Comparison of ENCODE assay signal across 8 cellular contexts in the genomic region with DNA sequence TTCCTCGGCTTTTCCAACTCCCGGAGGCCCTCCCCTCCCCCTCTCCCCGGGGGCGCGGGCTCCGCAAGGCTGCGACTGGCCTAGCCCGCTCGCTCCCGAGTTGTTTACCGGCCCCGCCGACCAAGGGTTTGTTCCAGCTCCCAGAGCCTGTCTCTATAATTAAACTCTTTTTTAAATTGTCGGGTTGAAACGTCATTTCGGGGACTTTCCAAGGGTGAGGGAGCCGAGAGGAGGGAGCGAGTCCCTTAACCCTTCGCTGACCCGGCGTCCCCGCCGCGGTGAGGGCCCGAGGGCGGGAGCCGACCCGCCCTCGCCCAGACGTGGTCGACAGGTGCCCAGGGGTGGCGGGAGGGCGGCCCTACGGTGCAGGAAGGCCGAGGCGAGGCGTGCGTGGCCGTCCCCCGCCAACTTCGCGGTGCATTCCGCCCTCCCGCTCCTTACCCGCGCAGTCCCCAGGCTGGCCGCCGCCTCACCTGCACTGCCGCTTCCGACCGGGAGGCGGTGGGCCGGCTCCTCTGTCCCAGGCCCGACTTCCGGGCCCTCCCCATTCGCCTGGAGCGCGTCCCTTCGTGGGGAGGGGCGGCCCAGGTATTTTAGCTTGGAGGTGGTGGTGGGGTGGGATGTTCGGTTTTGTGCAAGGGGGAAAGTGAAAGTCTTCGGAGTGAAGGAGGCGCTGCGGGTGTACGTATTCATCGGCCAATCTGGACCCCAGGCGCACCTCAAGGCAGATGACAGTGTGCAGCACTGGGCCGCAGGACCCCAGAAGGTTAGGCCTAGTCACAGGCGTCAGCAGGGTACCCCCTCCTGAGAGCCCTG. TPM values are rescaled to one million over a fixed set of nuclear protein-coding genes. Genes with fewer than 3 reads are reported as not detected.
DNase-seq lines count a peak whose midpoint lies in the region; ATAC-seq and TF ChIP-seq lines count a peak whose summit lies in the region.

No MANE protein-coding gene starts in this region.

- H3K4me3 ChIP-seq in esophagus squamous epithelium: peak overlapping the region; percentile 69 to 95 (median 86)
- peak overlapping the region; percentile 91 for H3K4me3 ChIP-seq in naive thymus-derived CD4-positive, alpha-beta T cell (ENCODE audit: low read length)
- H3K4me3 ChIP-seq in stomach: peak overlapping the region; percentile 81 to 92 (median 90)

- peaks cover 9 to 37% (median 31%) of the 10 kb centered on the region in 7 donors for H3K4me1 Mint-ChIP-seq in naive thymus-derived CD4-positive, alpha-beta T cell

- peaks cover 0 to 16% (median 4%) of the 10 kb centered on the region in 11 donors for H3K9me3 Mint-ChIP-seq in naive thymus-derived CD4-positive, alpha-beta T cell

- CTCF ChIA-PET in naive thymus-derived CD4-positive, alpha-beta T cell (lab: Charles Lee): interaction anchor here (0.6 to 3.2 kb wide), 7 partner anchors 11 to 586 kb away, joined by 3 to 38 read pairs (median 7); no protein-coding TSS in a partner anchor

- TF ChIP-seq POLR2A in GM18505 (IDR thresholded peaks at IDR 0.05; ENCODE audit: borderline replicate concordance, extremely low read depth, insufficient read depth, insufficient read length) (peak; percentile 77), esophagus squamous epithelium (IDR thresholded peaks at IDR 0.05) (peak in 3 of 4 donors; percentile 57 to 95 (median 90)), stomach (IDR thresholded peaks at IDR 0.05) (peak in 2 of 4 donors; percentile 47 to 62)

- TF ChIP-seq EP300 in stomach (IDR thresholded peaks at IDR 0.05): peak; percentile 43

- peak; percentile 77 for DNase-seq in ACHN
- DNase-seq in NCI-H774 (lab: John Stamatoyannopoulos, UW): peak; percentile 16
- DNase-seq in activated T-cell treated with anti-CD3 and anti-CD28 coated beads, Interleukin-2, amount 50 U/mL, for 48 hours: peak; percentile 84 to 89
- no peak for DNase-seq in esophagus squamous epithelium (lab: John Stamatoyannopoulos, UW)
- peak; percentile 77 to 92 (median 86) for DNase-seq in naive thymus-derived CD4-positive, alpha-beta T cell
- peak; percentile 85 for DNase-seq in stomach

- TF ChIP-seq CTCF in esophagus squamous epithelium (IDR thresholded peaks at IDR 0.05) (peak; percentile 79 to 98 (median 96)), stomach (IDR thresholded peaks at IDR 0.05) (peak in 6 of 7 experiments; percentile 88 to 98 (median 93))

- H3K36me3 ChIP-seq in esophagus squamous epithelium: peaks cover 0 to 9% (median 0%) of the 10 kb centered on the region in 3 donors
- peaks cover 0 to 23% (median 0%) of the 10 kb centered on the region in 3 experiments for H3K36me3 ChIP-seq in naive thymus-derived CD4-positive, alpha-beta T cell (ENCODE audit: control insufficient read depth in 2 of 3, insufficient read depth in 3 of 3, low read length in 3 of 3)
- peaks cover under 1 to 17% (median 6%) of the 10 kb centered on the region in 4 donors for H3K36me3 ChIP-seq in stomach

- intact Hi-C loops in esophagus squamous epithelium (cut with DNase I) (no loop called here), stomach (cut with DNase I; ENCODE audit: low total_unique reads) (no loop called here)
- intact Hi-C loops in naive thymus-derived CD4-positive, alpha-beta T cell (cut with micrococcal nuclease): loop anchor here (1.0 to 5.0 kb wide), 5 partner anchors 20 to 979 kb away; a partner anchor contains a TSS

- no peaks in the 10 kb centered on the region for H3K9me3 ChIP-seq in esophagus squamous epithelium
- no peaks in the 10 kb centered on the region for H3K9me3 ChIP-seq in naive thymus-derived CD4-positive, alpha-beta T cell (ENCODE audit: control insufficient read depth in 2 of 3, low read length in 3 of 3)
- H3K9me3 ChIP-seq in stomach: no peaks in the 10 kb centered on the region

- H3K4me1 ChIP-seq in esophagus squamous epithelium: peaks cover 8 to 24% (median 13%) of the 10 kb centered on the region in 3 donors
- peaks cover 11 to 18% of the 10 kb centered on the region in 2 donors for H3K4me1 ChIP-seq in naive thymus-derived CD4-positive, alpha-beta T cell (ENCODE audit: control insufficient read depth in 2 of 2, insufficient read depth in 2 of 2, low read length in 2 of 2)
- peaks cover 0 to 23% (median 12%) of the 10 kb centered on the region in 4 donors for H3K4me1 ChIP-seq in stomach

- POLR2A ChIA-PET in naive thymus-derived CD4-positive, alpha-beta T cell (lab: Charles Lee): interaction anchor here (0.7 to 22.1 kb wide), 21 partner anchors 12 to 978 kb away, joined by 3 to 1273 read pairs (median 5); a partner anchor contains a TSS

- H3K4me3 Mint-ChIP-seq in naive thymus-derived CD4-positive, alpha-beta T cell: peak overlapping the region; percentile 92 to 99 (median 95)

- H3K27me3 Mint-ChIP-seq in naive thymus-derived CD4-positive, alpha-beta T cell: peaks cover 0 to 4% (median 0%) of the 10 kb centered on the region in 5 donors

- H3K27me3 ChIP-seq in esophagus squamous epithelium (no peaks in the 10 kb centered on the region), stomach (no peaks in the 10 kb centered on the region)
- no peaks in the 10 kb centered on the region for H3K27me3 ChIP-seq in naive thymus-derived CD4-positive, alpha-beta T cell (ENCODE audit: control insufficient read depth in 2 of 2, insufficient read depth in 2 of 2, low read length in 2 of 2)

- WGBS in esophagus squamous epithelium, 2 donors: 0% methylated on average over 16 to 17 of the region's 69 CpGs
- WGBS in stomach, 5 donors: 0 to 1% (median 1%) methylated on average over 44 to 69 of the region's 69 CpGs

- H3K27ac Mint-ChIP-seq in naive thymus-derived CD4-positive, alpha-beta T cell: peak overlapping the region; percentile 91 to 100 (median 98)

- ATAC-seq in GM18505 (IDR thresholded peaks at IDR 0.05; ENCODE audit: unreplicated experiment) (peak; percentile 38), HG02973 (IDR thresholded peaks at IDR 0.05; ENCODE audit: unreplicated experiment) (peak; percentile 33)
- ATAC-seq in naive thymus-derived CD4-positive, alpha-beta T cell: peak; percentile 56

- H3K36me3 Mint-ChIP-seq in naive thymus-derived CD4-positive, alpha-beta T cell: peaks cover 3 to 17% (median 9%) of the 10 kb centered on the region in 5 donors

- H3K27ac ChIP-seq in esophagus squamous epithelium: peak overlapping the region; percentile 98 to 100 (median 99)
- peak overlapping the region; percentile 100 for H3K27ac ChIP-seq in naive thymus-derived CD4-positive, alpha-beta T cell (ENCODE audit: low read depth, low read length)
- peak overlapping the region; percentile 94 to 100 (median 100) for H3K27ac ChIP-seq in stomach

- in situ Hi-C loops in ACHN (cut with HindIII; ENCODE audit: low pct_ligation_motif_present, low pct_unique_long_range_greater_than_20kb, low sequenced_read_pairs): no loop called here

RNA-seq across cellular contexts. Expression of a gene that starts 2.9 kb away (rescaled TPM):
- total RNA-seq in esophagus squamous epithelium (100 to 1,000 TPM in 3 of 4 donors, 10 to 100 TPM in 1; 75.4 to 364 (median 152) TPM), stomach (100 to 1,000 TPM in 4 of 5 donors, 10 to 100 TPM in 1; 44.4 to 655 (median 255) TPM)
- 100 to 1,000 TPM in 4 of 5 experiments, 10 to 100 TPM in 1; 82.0 to 231 (median 203) TPM for total RNA-seq in naive thymus-derived CD4-positive, alpha-beta T cell
- polyA plus RNA-seq in naive thymus-derived CD4-positive, alpha-beta T cell: 100 to 1,000 TPM in 1 of 2 donors, 10 to 100 TPM in 1; 85.6 to 160 TPM
- polyA plus RNA-seq in stomach: 10 to 100 TPM; 64.0 to 80.1 (median 70.4) TPM

Comparison
In these comparisons a context has a peak if more than half of its experiments do, and no peak if none do; other contexts are left out.
1. intact Hi-C loops: an anchor here in naive thymus-derived CD4-positive, alpha-beta T cell (1.0 to 5.0 kb wide); none called in esophagus squamous epithelium and stomach.